17 cellular contexts compared by ENCODE assay signal in the genomic region with DNA sequence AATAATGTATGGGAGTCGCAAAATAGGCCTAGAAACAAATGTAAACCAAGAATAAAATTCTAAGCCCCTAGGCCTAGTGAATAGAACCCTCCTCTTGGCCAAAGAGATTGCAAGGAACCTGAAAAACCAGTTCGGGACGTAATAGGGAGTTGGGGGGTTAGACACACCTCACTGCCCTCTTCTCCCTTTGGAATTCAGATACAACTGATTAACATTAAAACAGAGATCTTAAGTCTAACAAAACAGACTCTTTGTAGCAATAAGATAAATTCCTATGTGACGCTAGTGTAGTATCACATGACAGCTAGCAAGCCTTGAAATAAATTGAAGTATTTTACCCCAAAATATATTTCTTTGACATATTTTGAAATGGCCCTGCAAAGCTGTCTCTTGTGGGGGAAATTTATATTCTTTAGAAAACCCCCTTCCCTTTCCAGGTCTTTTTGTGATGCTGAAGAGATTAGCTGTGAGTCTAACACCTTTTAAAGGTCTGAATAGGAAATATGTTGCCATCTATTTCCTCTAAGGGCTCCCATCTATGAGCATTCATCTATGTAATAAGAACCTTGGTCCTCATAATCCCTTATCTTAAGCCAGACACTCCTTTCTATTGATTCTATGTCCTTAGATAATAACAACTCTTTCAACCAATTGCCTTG.
DNase-seq lines count a peak whose midpoint lies in the region; ATAC-seq and TF ChIP-seq lines count a peak whose summit lies in the region.
"Had no signal": no experiment of that assay in that cellular context is flagged by ENCODE, and none has a peak within 500 bp of the region (broad histone marks: within the 10 kb centered on the region; RNA-seq: fewer than 3 reads in every experiment).

No MANE protein-coding gene starts in this region.

- no peak for TF ChIP-seq POLR2A in tibial nerve (IDR thresholded peaks at IDR 0.05)

- peak overlapping the region; percentile 84 for H2BK20ac ChIP-seq in H9 (ENCODE audit: low read depth, low read length, poor library complexity, severe bottlenecking)

- POLR2A ChIA-PET in WTC11 (lab: Charles Lee): no interaction called here
- POLR2A ChIA-PET in CD4-positive, alpha-beta T cell (lab: Charles Lee): no interaction called here

- H3K79me2 ChIP-seq in H9 (ENCODE audit: insufficient read depth, low read length): no peaks in the 10 kb centered on the region

- no peak overlapping the region for H4K91ac ChIP-seq in H9 (ENCODE audit: insufficient read length, low read depth, low read length)

- H3K9ac ChIP-seq in H9 (ENCODE audit: extremely low read depth, insufficient read length, low read length): no peak overlapping the region
- H3K9ac ChIP-seq in iPS-20b (ENCODE audit: low read depth, low read length): peak overlapping the region; percentile 50

- H4K5ac ChIP-seq in H9 (ENCODE audit: insufficient read length, low read depth, low read length): no peak overlapping the region

- H2BK5ac ChIP-seq in H9 (ENCODE audit: insufficient read length, low read length): no peak overlapping the region

- H3K23ac ChIP-seq in H9 (ENCODE audit: insufficient read length, low read depth, low read length): no peak overlapping the region

- H3K4me3 ChIP-seq in iPS-20b (ENCODE audit: low read length): peak overlapping the region; percentile 47; the same call in 1 of the 2 replicates
- no peak overlapping the region for H3K4me3 ChIP-seq in tibial nerve
- H3K4me3 ChIP-seq: Peyer's patch had no signal

- H3K14ac ChIP-seq in H9 (ENCODE audit: insufficient read depth, low read length): no peak overlapping the region

- H3K9me3 ChIP-seq in H9 (ENCODE audit: control insufficient read depth, low read depth, low read length) (no peaks in the 10 kb centered on the region), iPS-20b (ENCODE audit: insufficient read depth, low read depth, low read length) (no peaks in the 10 kb centered on the region), tibial nerve (no peaks in the 10 kb centered on the region)
- H3K9me3 ChIP-seq in CD4-positive, alpha-beta T cell (ENCODE audit: control insufficient read depth, low read length): no peaks in the 10 kb centered on the region
- H3K9me3 ChIP-seq: Peyer's patch had no signal

- TF ChIP-seq EP300 in tibial nerve (IDR thresholded peaks at IDR 0.05): no peak

- H3K27ac Mint-ChIP-seq in H9 (peak overlapping the region; percentile 72 to 97 (median 90); a peak in 6 of 7 replicates), WTC11 (peak overlapping the region; percentile 85), type B pancreatic cell (peak overlapping the region; percentile 88)
- no peak overlapping the region for H3K27ac Mint-ChIP-seq in CD4-positive, alpha-beta T cell
- H3K27ac Mint-ChIP-seq: B cell; CD4-positive, alpha-beta memory T cell had no signal

- H3K4me3 Mint-ChIP-seq in H9: peak overlapping the region in 1 of 2 experiments; percentile 26; a peak in 2 of 5 replicates
- peak overlapping the region; percentile 14; the same call in 1 of the 2 replicates for H3K4me3 Mint-ChIP-seq in WTC11
- peak overlapping the region; percentile 26 for H3K4me3 Mint-ChIP-seq in type B pancreatic cell
- H3K4me3 Mint-ChIP-seq in CD4-positive, alpha-beta T cell: no peak overlapping the region
- H3K4me3 Mint-ChIP-seq: B cell; CD4-positive, alpha-beta memory T cell had no signal

- no peak overlapping the region for H4K8ac ChIP-seq in H9 (replicated peaks; ENCODE audit: insufficient read length, low read depth, low read length)

- H2AK5ac ChIP-seq in H9 (ENCODE audit: insufficient read length, low read length): no peak overlapping the region

- H3K4me1 ChIP-seq in H9 (ENCODE audit: insufficient read depth, low read length): peaks cover 9% of the 10 kb centered on the region; the same call in 1 of the 2 replicates
- peaks cover 13% of the 10 kb centered on the region; the same call in 1 of the 2 replicates for H3K4me1 ChIP-seq in iPS-20b (ENCODE audit: insufficient read depth, low read length)
- no peaks in the 10 kb centered on the region for H3K4me1 ChIP-seq in tibial nerve
- H3K4me1 ChIP-seq: Peyer's patch had no signal

- CTCF ChIA-PET in WTC11 (lab: Charles Lee): interaction anchor here (1.6 kb wide), 1 partner anchor 72 kb away, joined by 5 read pairs; no protein-coding TSS in a partner anchor
- CTCF ChIA-PET in CD4-positive, alpha-beta T cell (lab: Charles Lee): no interaction called here

- H2BK15ac ChIP-seq in H9 (ENCODE audit: low read depth, low read length): no peak overlapping the region

- no peak overlapping the region for H2BK12ac ChIP-seq in H9 (ENCODE audit: insufficient read length, low read depth, low read length)

- H3K4me1 Mint-ChIP-seq in H9: peaks cover 30 to 33% of the 10 kb centered on the region in 2 experiments
- H3K4me1 Mint-ChIP-seq in WTC11: peaks cover 35% of the 10 kb centered on the region
- H3K4me1 Mint-ChIP-seq in type B pancreatic cell (ENCODE audit: unreplicated experiment): peaks cover 3% of the 10 kb centered on the region
- no peaks in the 10 kb centered on the region for H3K4me1 Mint-ChIP-seq in CD4-positive, alpha-beta T cell (ENCODE audit: low read depth)
- H3K4me1 Mint-ChIP-seq: B cell; CD4-positive, alpha-beta memory T cell had no signal

- H3K9me3 Mint-ChIP-seq in H9 (no peaks in the 10 kb centered on the region; a peak in 1 of 5 replicates), WTC11 (peaks cover 5% of the 10 kb centered on the region), type B pancreatic cell (no peaks in the 10 kb centered on the region)
- H3K9me3 Mint-ChIP-seq in CD4-positive, alpha-beta T cell: no peaks in the 10 kb centered on the region

- TF ChIP-seq CTCF in H9 (conservative IDR thresholded peaks at IDR 0.05) (no peak), WTC11 (IDR thresholded peaks at IDR 0.05) (no peak), type B pancreatic cell (conservative IDR thresholded peaks at IDR 0.05) (no peak), tibial nerve (IDR thresholded peaks at IDR 0.05) (no peak)
- no peak for TF ChIP-seq CTCF in CD4-positive, alpha-beta T cell (IDR thresholded peaks at IDR 0.05)

- peak; percentile 80 for DNase-seq in H9
- peak; percentile 24 for DNase-seq in WTC11 (ENCODE audit: low spot score)
- DNase-seq in type B pancreatic cell (ENCODE audit: extremely low spot score, unreplicated experiment): no peak
- DNase-seq in tibial nerve (ENCODE audit: low spot score in 2 of 2): no peak
- DNase-seq in CD4-positive, alpha-beta T cell: no peak
- DNase-seq in ecto neural progenitor cell (ENCODE audit: low spot score): no peak
- DNase-seq: ACHN; CD4-positive, alpha-beta memory T cell; GOT3; NCI-H146; NCI-H446 treated with DMSO at 0.1 percent for 48 hours; NCI-H82; Peyer's patch; SHP77 had no signal

- H3K27me3 ChIP-seq in H9 (ENCODE audit: insufficient read depth, low read length) (no peaks in the 10 kb centered on the region), iPS-20b (ENCODE audit: insufficient read depth, low read length) (no peaks in the 10 kb centered on the region), tibial nerve (no peaks in the 10 kb centered on the region)
- no peaks in the 10 kb centered on the region for H3K27me3 ChIP-seq in CD4-positive, alpha-beta T cell (ENCODE audit: control insufficient read depth, insufficient read depth, low read length)
- H3K27me3 ChIP-seq: Peyer's patch had no signal

- intact Hi-C loops in CD4-positive, alpha-beta T cell (cut with DNase I, micrococcal nuclease): no loop called here

- H3K4ac ChIP-seq in H9 (ENCODE audit: low read depth, low read length): no peak overlapping the region

- H3K56ac ChIP-seq in H9 (ENCODE audit: insufficient read length, low read depth, low read length): no peak overlapping the region

- ATAC-seq in WTC11: peak; percentile 98
- ATAC-seq in CD4-positive, alpha-beta T cell (ENCODE audit: poor library complexity): no peak
- ATAC-seq: SK-N-SH treated with all-trans-retinoic acid at 6 μM for 48 hours had no signal

- no peaks in the 10 kb centered on the region for H3K79me1 ChIP-seq in H9 (ENCODE audit: insufficient read depth, low read depth, low read length, poor library complexity, severe bottlenecking)

- H4K20me1 ChIP-seq in H9 (ENCODE audit: control insufficient read depth, insufficient read depth, insufficient read length): no peaks in the 10 kb centered on the region

- no peak overlapping the region for H2AFZ ChIP-seq in H9 (ENCODE audit: low read length)

- H3K27me3 Mint-ChIP-seq in H9 (ENCODE audit: low read depth) (no peaks in the 10 kb centered on the region), WTC11 (ENCODE audit: low read depth) (no peaks in the 10 kb centered on the region), type B pancreatic cell (no peaks in the 10 kb centered on the region)
- H3K27me3 Mint-ChIP-seq in CD4-positive, alpha-beta T cell: no peaks in the 10 kb centered on the region
- H3K27me3 Mint-ChIP-seq: B cell; CD4-positive, alpha-beta memory T cell had no signal

- H3K27ac ChIP-seq in H9 (ENCODE audit: insufficient read length, low read depth, low read length): peak overlapping the region; percentile 65
- peak overlapping the region; percentile 59 for H3K27ac ChIP-seq in iPS-20b (ENCODE audit: low read length)
- no peak overlapping the region for H3K27ac ChIP-seq in tibial nerve
- H3K27ac ChIP-seq in CD4-positive, alpha-beta T cell (ENCODE audit: low read depth, low read length): no peak overlapping the region
- H3K27ac ChIP-seq: Peyer's patch had no signal

- H3K23me2 ChIP-seq in H9 (ENCODE audit: insufficient read length, low read depth, low read length, poor library complexity, severe bottlenecking): no peaks in the 10 kb centered on the region

- H3K36me3 ChIP-seq in iPS-20b (ENCODE audit: insufficient read depth, low read depth, low read length) (no peaks in the 10 kb centered on the region), tibial nerve (no peaks in the 10 kb centered on the region)
- H3K36me3 ChIP-seq: Peyer's patch had no signal

- no peak overlapping the region for H3K18ac ChIP-seq in H9 (ENCODE audit: insufficient read length, low read depth, low read length)

- H2BK120ac ChIP-seq in H9 (ENCODE audit: low read depth, low read length, poor library complexity, severe bottlenecking): no peak overlapping the region

- peaks cover 0 to 11% (median 0%) of the 10 kb centered on the region in 3 experiments; a peak in 1 of 7 replicates for H3K36me3 Mint-ChIP-seq in H9 (ENCODE audit: insufficient read depth in 1 of 3, low read depth in 3 of 3)
- H3K36me3 Mint-ChIP-seq in WTC11: no peaks in the 10 kb centered on the region
- no peaks in the 10 kb centered on the region for H3K36me3 Mint-ChIP-seq in type B pancreatic cell
- H3K36me3 Mint-ChIP-seq in CD4-positive, alpha-beta T cell (ENCODE audit: low read depth): no peaks in the 10 kb centered on the region
- H3K36me3 Mint-ChIP-seq: CD4-positive, alpha-beta memory T cell had no signal

- H3K4me2 ChIP-seq in H9 (ENCODE audit: insufficient read depth, insufficient read length, low read length): no peak overlapping the region

- no CpG with 5 or more reads among the region's 4 CpGs for WGBS in H9 (ENCODE audit: extremely low coverage, insufficient read length, low lambda C conversion rate)
- WGBS in tibial nerve, 2 donors: 72 to 77% methylated on average over 4 of the region's 4 CpGs

- H3T11ph ChIP-seq in H9 (ENCODE audit: low read length): peak overlapping the region; percentile 73

TF ChIP-seq in WTC11, 78 proteins besides CTCF, POLR2A, EP300 and RAD21 (continues in another document):
- no peak for TF ChIP-seq NR2C2 (CRISPR knock-in tag; IDR thresholded peaks at IDR 0.05)
- TF ChIP-seq SOX15 (CRISPR knock-in tag; IDR thresholded peaks at IDR 0.05): no peak

Comparison
In these comparisons a context has a peak if more than half of its experiments do, and no peak if none do; other contexts are left out.
1. DNase-seq: peak in H9 (single experiment) and WTC11 (single experiment); none in type B pancreatic cell (single experiment), tibial nerve (0 of 2), CD4-positive, alpha-beta T cell (0 of 10) and ecto neural progenitor cell (single experiment).
2. H3K27ac ChIP-seq: peak in H9 (single experiment) and iPS-20b (single experiment); none in tibial nerve (0 of 4) and CD4-positive, alpha-beta T cell (single experiment).